Comparison of ENCODE assay signal across 22 cellular contexts in genomic region chr13:44410328-44410859, GRCh38. TPM values are rescaled to one million over a fixed set of nuclear protein-coding genes. Genes with fewer than 3 reads are reported as not detected.
DNase-seq lines count a peak whose midpoint lies in the region.
"Had no signal": no experiment of that assay in that cellular context is flagged by ENCODE, and none has a peak within 500 bp of the region (broad histone marks: within the 10 kb centered on the region; RNA-seq: fewer than 3 reads in every experiment).

No MANE protein-coding gene starts in this region.

- H3K36me3 ChIP-seq in mesenchymal stem cell (ENCODE audit: control insufficient read depth in 1 of 2, insufficient read depth in 2 of 2, low read depth in 1 of 2, low read length in 2 of 2) = no peaks in the 10 kb centered on the region
- H3K36me3 ChIP-seq: upper lobe of left lung, WERI-Rb-1 had no signal

- no peaks in the 10 kb centered on the region for H3K9me3 ChIP-seq in mesenchymal stem cell (ENCODE audit: control insufficient read depth, low read length)
- H3K9me3 ChIP-seq: upper lobe of left lung had no signal

- H4K91ac ChIP-seq in mesenchymal stem cell (ENCODE audit: low read length) = peak overlapping the region; percentile 44

- no peak overlapping the region for H2BK120ac ChIP-seq in mesenchymal stem cell (ENCODE audit: low read depth, low read length)

- H3K4me3 Mint-ChIP-seq in activated naive CD4-positive, alpha-beta T cell treated with anti-CD3 and anti-CD28 coated beads for 36 hours = no peak overlapping the region
- H3K4me3 Mint-ChIP-seq: activated naive CD8-positive, alpha-beta T cell treated with anti-CD3 and anti-CD28 coated beads, Interleukin-2, amount 50 U/mL, for 24 hours; brain; effector memory CD8-positive, alpha-beta T cell; stimulated activated naive CD8-positive, alpha-beta T cell treated with anti-CD3 and anti-CD28 coated beads, Interleukin-15, amount 100 ng/mL, for 72 hours had no signal

- H3K79me1 ChIP-seq in mesenchymal stem cell (replicated peaks; ENCODE audit: low read length, poor library complexity, severe bottlenecking) = no peaks in the 10 kb centered on the region

- peak overlapping the region in 1 of 2 experiments; percentile 33 for H2BK12ac ChIP-seq in mesenchymal stem cell (ENCODE audit: low read length in 2 of 2)

- peak overlapping the region; percentile 7 for H4K8ac ChIP-seq in mesenchymal stem cell (ENCODE audit: low read length)

- no peak overlapping the region for H3K23ac ChIP-seq in mesenchymal stem cell (ENCODE audit: low read length in 2 of 2)

- no peak overlapping the region for H3K27ac ChIP-seq in mesenchymal stem cell (ENCODE audit: low read length, poor library complexity, severe bottlenecking)
- H3K27ac ChIP-seq: C4-2B, upper lobe of left lung, WERI-Rb-1 had no signal

- CTCF ChIA-PET in activated naive CD4-positive, alpha-beta T cell treated with anti-CD3 and anti-CD28 coated beads for 36 hours (lab: Charles Lee) = no interaction called here

- H3K4me1 Mint-ChIP-seq in activated naive CD4-positive, alpha-beta T cell treated with anti-CD3 and anti-CD28 coated beads for 36 hours (ENCODE audit: low read depth) = no peaks in the 10 kb centered on the region
- H3K4me1 Mint-ChIP-seq: stimulated activated naive CD8-positive, alpha-beta T cell treated with anti-CD3 and anti-CD28 coated beads, Interleukin-15, amount 100 ng/mL, for 72 hours had no signal

- 80% methylated on average over 6 of the region's 6 CpGs for WGBS in mesenchymal stem cell

- H3K9me3 Mint-ChIP-seq in activated naive CD4-positive, alpha-beta T cell treated with anti-CD3 and anti-CD28 coated beads for 36 hours = no peaks in the 10 kb centered on the region
- H3K9me3 Mint-ChIP-seq: activated naive CD8-positive, alpha-beta T cell treated with anti-CD3 and anti-CD28 coated beads, Interleukin-2, amount 50 U/mL, for 24 hours; effector memory CD8-positive, alpha-beta T cell; stimulated activated naive CD8-positive, alpha-beta T cell treated with anti-CD3 and anti-CD28 coated beads, Interleukin-15, amount 100 ng/mL, for 72 hours had no signal

- no peak overlapping the region for H3K4ac ChIP-seq in mesenchymal stem cell (ENCODE audit: low read depth in 1 of 2, low read length in 2 of 2)

- H3K27ac Mint-ChIP-seq in activated naive CD4-positive, alpha-beta T cell treated with anti-CD3 and anti-CD28 coated beads for 36 hours = no peak overlapping the region
- H3K27ac Mint-ChIP-seq: activated naive CD8-positive, alpha-beta T cell treated with anti-CD3 and anti-CD28 coated beads, Interleukin-2, amount 50 U/mL, for 24 hours; brain; effector memory CD8-positive, alpha-beta T cell had no signal

- H3K36me3 Mint-ChIP-seq in activated naive CD4-positive, alpha-beta T cell treated with anti-CD3 and anti-CD28 coated beads for 36 hours (ENCODE audit: low read depth) = no peaks in the 10 kb centered on the region
- H3K36me3 Mint-ChIP-seq: brain had no signal

- peak; percentile 18 for DNase-seq in activated naive CD4-positive, alpha-beta T cell treated with anti-CD3 and anti-CD28 coated beads for 36 hours
- DNase-seq in activated naive CD4-positive, alpha-beta T cell (lab: John Stamatoyannopoulos, UW) = no peak
- DNase-seq in OCI-M1 (lab: John Stamatoyannopoulos, UW) (peak; percentile 30), mesenchymal stem cell (no peak), NCI-H226 (no peak), NCI-H187 (lab: John Stamatoyannopoulos, UW) (no peak), CD1c-positive myeloid dendritic cell (ENCODE audit: extremely low spot score) (no peak)
- no peak for DNase-seq in stimulated activated CD4-positive, alpha-beta T cell treated with anti-CD3 and anti-CD28 coated beads, Interleukin-2, amount 100 ng/mL, for 24 hours
- DNase-seq: activated CD4-positive, alpha-beta T cell treated with anti-CD3 and anti-CD28 coated beads, Interleukin-2, amount 50 U/mL, for 4 hours; activated effector memory CD4-positive, alpha-beta T cell treated with Interleukin-2 at 50 U/mL for 16 hours; activated naive CD8-positive, alpha-beta T cell treated with anti-CD3 and anti-CD28 coated beads, Interleukin-2, amount 50 U/mL, for 24 hours; effector memory CD8-positive, alpha-beta T cell; NCI-H1105; NCI-H524; occipital lobe; stimulated activated naive CD8-positive, alpha-beta T cell treated with anti-CD3 and anti-CD28 coated beads, Interleukin-15, amount 100 ng/mL, for 72 hours; upper lobe of left lung; WERI-Rb-1 had no signal

- no peak overlapping the region for H3K4me3 ChIP-seq in mesenchymal stem cell (ENCODE audit: insufficient read depth in 1 of 2, low read depth in 1 of 2, low read length in 2 of 2)
- H3K4me3 ChIP-seq: lung, upper lobe of left lung had no signal

- no peak overlapping the region for H3K18ac ChIP-seq in mesenchymal stem cell (ENCODE audit: low read depth in 1 of 2, low read length in 2 of 2)

- H3K27me3 Mint-ChIP-seq in activated naive CD4-positive, alpha-beta T cell treated with anti-CD3 and anti-CD28 coated beads for 36 hours (ENCODE audit: low read depth) = peaks cover 9% of the 10 kb centered on the region
- H3K27me3 Mint-ChIP-seq: stimulated activated naive CD8-positive, alpha-beta T cell treated with anti-CD3 and anti-CD28 coated beads, Interleukin-15, amount 100 ng/mL, for 72 hours had no signal

- H2AK5ac ChIP-seq in mesenchymal stem cell (ENCODE audit: low read length, severe bottlenecking) = no peak overlapping the region

- peak overlapping the region; percentile 17 for H2BK15ac ChIP-seq in mesenchymal stem cell (ENCODE audit: low read depth, poor library complexity, severe bottlenecking)

- no peak overlapping the region for H2AFZ ChIP-seq in mesenchymal stem cell (ENCODE audit: low read depth, low read length)

- intact Hi-C loops in activated naive CD4-positive, alpha-beta T cell treated with anti-CD3 and anti-CD28 coated beads for 36 hours (cut with micrococcal nuclease) = no loop called here

- no peak overlapping the region for H2BK5ac ChIP-seq in mesenchymal stem cell (ENCODE audit: low read depth, low read length, poor library complexity, severe bottlenecking)

- H3K4me1 ChIP-seq in mesenchymal stem cell (ENCODE audit: control insufficient read depth, insufficient read depth, low read depth, low read length) = peaks cover 6% of the 10 kb centered on the region

- no peak overlapping the region for H3K14ac ChIP-seq in mesenchymal stem cell (ENCODE audit: low read length in 2 of 2)

- no peak overlapping the region for H3K4me2 ChIP-seq in mesenchymal stem cell (ENCODE audit: low read length, poor library complexity, severe bottlenecking)

- H3K27me3 ChIP-seq in mesenchymal stem cell (ENCODE audit: control insufficient read depth in 1 of 2, insufficient read depth in 1 of 2, low read length in 2 of 2) = peaks cover 0 to 35% of the 10 kb centered on the region in 2 experiments
- H3K27me3 ChIP-seq: upper lobe of left lung had no signal

- H3K9ac ChIP-seq in mesenchymal stem cell (ENCODE audit: low read length) = no peak overlapping the region

RNA-seq across cellular contexts. Expression of gene SERP2, which starts 36.8 kb away (rescaled TPM):
- under 1 TPM; 0.38 to 0.64 TPM for total RNA-seq in activated naive CD4-positive, alpha-beta T cell treated with anti-CD3 and anti-CD28 coated beads for 36 hours
- polyA plus RNA-seq in mesenchymal stem cell (2013, experiment 1 of 2) = 3.4 TPM
- polyA plus RNA-seq in mesenchymal stem cell (2013, experiment 2 of 2) = 3.5 TPM
- total RNA-seq: G401 had no signal

Comparison
In these comparisons a context has a peak if more than half of its experiments do, and no peak if none do; other contexts are left out.
1. DNase-seq: peak in activated naive CD4-positive, alpha-beta T cell treated with anti-CD3 and anti-CD28 coated beads for 36 hours (single experiment) and OCI-M1 (single experiment); none in activated naive CD4-positive, alpha-beta T cell (0 of 4), mesenchymal stem cell (single experiment), NCI-H226 (single experiment), NCI-H187 (0 of 2), CD1c-positive myeloid dendritic cell (single experiment) and stimulated activated CD4-positive, alpha-beta T cell treated with anti-CD3 and anti-CD28 coated beads, Interleukin-2, amount 100 ng/mL, for 24 hours (0 of 2).